Comparison of ENCODE assay signal across 11 cellular contexts in genomic region chr7:16129431-16130126, GRCh38.
A peak's percentile ranks its signal among the peaks of the same experiment; 100 is the strongest.
DNase-seq lines count a peak whose midpoint lies in the region; ATAC-seq, FAIRE-seq and TF ChIP-seq lines count a peak whose summit lies in the region.
"Had no signal": no experiment of that assay in that cellular context is flagged by ENCODE, and none has a peak within 500 bp of the region (broad histone marks: within the 10 kb centered on the region; RNA-seq: fewer than 3 reads in every experiment).

No MANE protein-coding gene starts in this region.

- H3K27me3 ChIP-seq in heart right ventricle = no peaks in the 10 kb centered on the region
- H3K27me3 ChIP-seq: BLaER1 had no signal

- 65 to 76% methylated on average over 4 of the region's 4 CpGs for WGBS in heart right ventricle, 2 donors

- H3K4me1 ChIP-seq in heart right ventricle = peaks cover 0 to 31% (median 16%) of the 10 kb centered on the region in 9 donors
- H3K4me1 ChIP-seq: BLaER1 had no signal

- TF ChIP-seq CTCF in heart right ventricle (IDR thresholded peaks at IDR 0.05) (no peak), fibroblast of villous mesenchyme (IDR thresholded peaks at IDR 0.05; ENCODE audit: insufficient read depth, low read depth, low read length) (no peak), GM13977 (IDR thresholded peaks at IDR 0.05; ENCODE audit: extremely low read depth, insufficient read depth, missing control alignments) (no peak)

- ATAC-seq in heart right ventricle (peak in 2 of 8 donors; percentile 35 to 44), Right ventricle myocardium inferior (no peak), GM19467 (IDR thresholded peaks at IDR 0.05; ENCODE audit: unreplicated experiment) (no peak)

- intact Hi-C loops in heart right ventricle (cut with DNase I) (loop anchor here in 3 of 10 donors (5.0 to 10.0 kb wide), 3 partner anchors 73 to 295 kb away; partner anchors contain the start of gene CRPPA (in 1 of the 3)), Right ventricle myocardium inferior (cut with DNase I) (loop anchor here (5.0 kb wide), 1 partner anchor 293 kb away; the partner anchor contains the start of gene CRPPA)

- in situ Hi-C loops in GM13977 (cut with MboI; ENCODE audit: low pct_unique_long_range_greater_than_20kb, low sequenced_read_pairs, unreplicated experiment) = no loop called here

- peak overlapping the region in 8 of 10 donors; percentile 2 to 72 (median 42) for H3K27ac ChIP-seq in heart right ventricle
- H3K27ac ChIP-seq: BLaER1 had no signal

- no peaks in the 10 kb centered on the region for H3K36me3 ChIP-seq in heart right ventricle
- H3K36me3 ChIP-seq: BLaER1 had no signal

- DNase-seq in heart right ventricle = no peak
- DNase-seq in Right ventricle myocardium inferior (ENCODE audit: missing footprints) = no peak
- DNase-seq in SK-N-DZ (ENCODE audit: low spot score) = peak; percentile 47
- DNase-seq in fibroblast of villous mesenchyme (ENCODE audit: low read depth) = peak; percentile 71
- peak; percentile 33 for DNase-seq in urothelium cell line (ENCODE audit: low spot score)
- no peak for DNase-seq in GM13977 (ENCODE audit: low spot score)
- DNase-seq in NCI-H510A (lab: John Stamatoyannopoulos, UW) = no peak
- DNase-seq: activated naive CD8-positive, alpha-beta T cell treated with anti-CD3 and anti-CD28 coated beads, Interleukin-2, amount 10 ng/mL, durations not matched to agents 7 days and 5 days had no signal

- peak; percentile 66 for FAIRE-seq in urothelium cell line (lab: Jason Lieb, UNC)
- FAIRE-seq: GM18507 had no signal

- H3K4me3 ChIP-seq in heart right ventricle (no peak overlapping the region), fibroblast of villous mesenchyme (ENCODE audit: low read depth, low read length) (no peak overlapping the region)
- H3K4me3 ChIP-seq: BLaER1 had no signal

- H3K9me3 ChIP-seq in heart right ventricle = peaks cover 0 to 18% (median 4%) of the 10 kb centered on the region in 11 donors
- H3K9me3 ChIP-seq: BLaER1 had no signal

Comparison
In these comparisons a context has a peak if more than half of its experiments do, and no peak if none do; other contexts are left out.
1. DNase-seq: peak in SK-N-DZ (single experiment), fibroblast of villous mesenchyme (single experiment) and urothelium cell line (single experiment); none in heart right ventricle (0 of 2), Right ventricle myocardium inferior (single experiment), GM13977 (single experiment) and NCI-H510A (single experiment).